ENCODE assay signal across 16 cellular contexts in genomic region chr7:461453-462172, GRCh38. TPM values are rescaled to one million over a fixed set of nuclear protein-coding genes. Genes with fewer than 3 reads are reported as not detected.
DNase-seq lines count a peak whose midpoint lies in the region; ATAC-seq and TF ChIP-seq lines count a peak whose summit lies in the region.
"Had no signal": no experiment of that assay in that cellular context is flagged by ENCODE, and none has a peak within 500 bp of the region (broad histone marks: within the 10 kb centered on the region; RNA-seq: fewer than 3 reads in every experiment).

No MANE protein-coding gene starts in this region.

- no peaks in the 10 kb centered on the region for H3K36me3 ChIP-seq in IMR-90 (ENCODE audit: control insufficient read depth, insufficient read depth, low read length)
- no peaks in the 10 kb centered on the region for H3K36me3 ChIP-seq in lower lobe of right lung
- H3K36me3 ChIP-seq in smooth muscle cell (ENCODE audit: low read depth), result no peaks in the 10 kb centered on the region
- H3K36me3 ChIP-seq: suprapubic skin had no signal

- H4K91ac ChIP-seq in IMR-90 (ENCODE audit: insufficient read depth, low read depth, low read length), result no peak overlapping the region

- no peak overlapping the region for H4K5ac ChIP-seq in IMR-90 (ENCODE audit: low read depth, low read length)

- H3K27ac ChIP-seq in IMR-90 (ENCODE audit: insufficient read depth, low read length) (no peak overlapping the region), lower lobe of right lung (no peak overlapping the region), smooth muscle cell (ENCODE audit: low read depth) (peak overlapping the region; percentile 76), foreskin keratinocyte (no peak overlapping the region)
- H3K27ac ChIP-seq: suprapubic skin had no signal

- no peak overlapping the region for H2BK5ac ChIP-seq in IMR-90 (ENCODE audit: low read depth, low read length, poor library complexity, severe bottlenecking)

- no peaks in the 10 kb centered on the region for H3K79me2 ChIP-seq in smooth muscle cell (ENCODE audit: low read depth)

- peaks cover 45% of the 10 kb centered on the region for H3K4me1 Mint-ChIP-seq in chondrocyte (ENCODE audit: low read depth)
- H3K4me1 Mint-ChIP-seq: B cell had no signal

- H4K8ac ChIP-seq in IMR-90 (ENCODE audit: low read depth in 2 of 2, low read length in 2 of 2), result no peak overlapping the region; a peak in 1 of 4 replicates

- no peak for DNase-seq in IMR-90
- DNase-seq in chondrocyte (ENCODE audit: low spot score), result peak; percentile 89
- peak; percentile 41 for DNase-seq in lower lobe of right lung
- no peak for DNase-seq in smooth muscle cell (lab: John Stamatoyannopoulos, UW; ENCODE audit: unreplicated experiment)
- no peak for DNase-seq in GM03348 (ENCODE audit: low spot score)
- DNase-seq in foreskin keratinocyte, result no peak
- no peak for DNase-seq in SHP77 (lab: John Stamatoyannopoulos, UW)
- no peak for DNase-seq in activated T-cell treated with anti-CD3 and anti-CD28 coated beads for 4 hours
- DNase-seq: activated CD4-positive, alpha-beta T cell treated with anti-CD3 and anti-CD28 coated beads, Interleukin-2, amount 50 U/mL, for 1 hour; activated T-cell treated with anti-CD3 and anti-CD28 coated beads, Interleukin-2, amount 50 U/mL, for 72 hours; DMS53; NCI-H1694; NCI-H446 treated with DMSO at 0.1 percent for 48 hours; stimulated activated CD4-positive, alpha-beta T cell treated with anti-CD3 and anti-CD28 coated beads, Interleukin-2, amount 100 ng/mL, for 24 hours had no signal

- no peaks in the 10 kb centered on the region; the same call in 1 of the 2 replicates for H3K9me3 ChIP-seq in IMR-90 (ENCODE audit: control insufficient read depth, insufficient read depth, low read length)
- no peaks in the 10 kb centered on the region for H3K9me3 ChIP-seq in lower lobe of right lung
- no peaks in the 10 kb centered on the region for H3K9me3 ChIP-seq in smooth muscle cell (replicated peaks; ENCODE audit: low read depth)
- H3K9me3 ChIP-seq: suprapubic skin had no signal

- no peak overlapping the region for H3K14ac ChIP-seq in IMR-90 (replicated peaks; ENCODE audit: low read depth, low read length)

- H3K36me3 Mint-ChIP-seq in chondrocyte (ENCODE audit: low read depth), result no peaks in the 10 kb centered on the region

- H3K23ac ChIP-seq in IMR-90 (ENCODE audit: low read depth, low read length), result no peak overlapping the region

- no peaks in the 10 kb centered on the region for H3K9me3 Mint-ChIP-seq in chondrocyte (ENCODE audit: low read depth)
- H3K9me3 Mint-ChIP-seq: activated T-cell treated with anti-CD3 and anti-CD28 coated beads, Interleukin-2, amount 50 U/mL, for 72 hours had no signal

- H2BK120ac ChIP-seq in IMR-90 (ENCODE audit: low read depth, low read length), result no peak overlapping the region

- TF ChIP-seq POLR2A in IMR-90 (IDR thresholded peaks at IDR 0.05; ENCODE audit: low read depth, low read length), result no peak

- no TSS peak for BruUV-seq in IMR-90 (replicated peaks; lab: Mats Ljungman, UMichigan)

- no peak overlapping the region for H3K56ac ChIP-seq in IMR-90 (ENCODE audit: extremely low read depth, insufficient read depth, low read length)

- peaks cover 16% of the 10 kb centered on the region for H3F3A ChIP-seq in smooth muscle cell (ENCODE audit: low read depth)

- H2BK15ac ChIP-seq in IMR-90 (ENCODE audit: low read depth, low read length), result no peak overlapping the region

- dilution Hi-C loops in IMR-90 (cut with HindIII; ENCODE audit: low sequenced_read_pairs, unreplicated experiment), result no loop called here

- H3K4ac ChIP-seq in IMR-90 (ENCODE audit: low read depth, low read length), result no peak overlapping the region

- H2AFZ ChIP-seq in IMR-90 (replicated peaks; ENCODE audit: low read length, poor library complexity), result peak overlapping the region; percentile 37
- H2AFZ ChIP-seq in smooth muscle cell (ENCODE audit: low read depth), result no peak overlapping the region

- in situ Hi-C loops in IMR-90 (cut with MboI; ENCODE audit: low sequenced_read_pairs), result no loop called here

- peak overlapping the region; percentile 37 for H2AK9ac ChIP-seq in IMR-90 (replicated peaks; ENCODE audit: low read depth, low read length, poor library complexity)

- POLR2A ChIA-PET in IMR-90 (lab: Charles Lee; ENCODE audit: unreplicated experiment), result no interaction called here

- no peaks in the 10 kb centered on the region for H3K9me1 ChIP-seq in IMR-90 (ENCODE audit: insufficient read depth, low read length)

- CTCF ChIA-PET in IMR-90 (lab: Yijun Ruan, JAX), result no interaction called here

- intact Hi-C loops in IMR-90 (cut with micrococcal nuclease) (no loop called here), lower lobe of right lung (cut with DNase I) (no loop called here)

- TF ChIP-seq RAD21 in IMR-90 (IDR thresholded peaks at IDR 0.05; ENCODE audit: low read length), result no peak

- no peak overlapping the region for H3K9ac ChIP-seq in IMR-90 (ENCODE audit: low read depth, low read length)
- no peak overlapping the region for H3K9ac ChIP-seq in smooth muscle cell (ENCODE audit: low read depth)

- H3K27ac Mint-ChIP-seq in chondrocyte (ENCODE audit: unreplicated experiment), result peak overlapping the region; percentile 94
- H3K27ac Mint-ChIP-seq: activated T-cell treated with anti-CD3 and anti-CD28 coated beads, Interleukin-2, amount 50 U/mL, for 72 hours; B cell had no signal

- TF ChIP-seq CTCF in IMR-90 (conservative IDR thresholded peaks at IDR 0.05; ENCODE audit: low read depth, low read length) (no peak), chondrocyte (IDR thresholded peaks at IDR 0.05) (no peak), lower lobe of right lung (IDR thresholded peaks at IDR 0.05) (no peak), smooth muscle cell (IDR thresholded peaks at IDR 0.05; ENCODE audit: borderline replicate concordance, insufficient read depth, poor library complexity, severe bottlenecking) (no peak), foreskin keratinocyte (conservative IDR thresholded peaks at IDR 0.05) (no peak)

- H2AK5ac ChIP-seq in IMR-90 (ENCODE audit: low read depth, low read length), result no peak overlapping the region

- ATAC-seq in IMR-90 (ENCODE audit: low read depth) (0 out of 2 replicates have a peak, but pooled peaks have one; percentile 7), lower lobe of right lung (no peak), foreskin keratinocyte (no peak)
- ATAC-seq: activated T-cell treated with anti-CD3 and anti-CD28 coated beads, Interleukin-2, amount 50 U/mL, for 72 hours had no signal

- H3K4me2 ChIP-seq in IMR-90 (ENCODE audit: low read depth, low read length) (no peak overlapping the region), smooth muscle cell (peak overlapping the region; percentile 70)

- no peak overlapping the region for H2BK20ac ChIP-seq in IMR-90 (ENCODE audit: low read depth, low read length)

- no peaks in the 10 kb centered on the region; the same call in 1 of the 2 replicates for H3K27me3 ChIP-seq in IMR-90 (ENCODE audit: control insufficient read depth, insufficient read depth, low read length)
- no peaks in the 10 kb centered on the region for H3K27me3 ChIP-seq in lower lobe of right lung (ENCODE audit: low read depth)
- H3K27me3 ChIP-seq in smooth muscle cell (ENCODE audit: low read depth), result no peaks in the 10 kb centered on the region
- peaks cover 25% of the 10 kb centered on the region for H3K27me3 ChIP-seq in foreskin keratinocyte

- H4K20me1 ChIP-seq in IMR-90 (ENCODE audit: insufficient read depth, low read length) (0 out of 2 replicates have a peak, but pooled peaks cover 6% of the 10 kb centered on the region), smooth muscle cell (ENCODE audit: low read depth) (no peaks in the 10 kb centered on the region)

- no peaks in the 10 kb centered on the region for H3K27me3 Mint-ChIP-seq in chondrocyte (ENCODE audit: low read depth)

- no peak overlapping the region for H3K4me3 ChIP-seq in IMR-90 (ENCODE audit: insufficient read depth, low read depth, low read length)
- H3K4me3 ChIP-seq in lower lobe of right lung, result no peak overlapping the region
- no peak overlapping the region for H3K4me3 ChIP-seq in smooth muscle cell
- H3K4me3 ChIP-seq: suprapubic skin had no signal

- H3K79me1 ChIP-seq in IMR-90 (ENCODE audit: low read depth in 1 of 2, low read length in 2 of 2), result no peaks in the 10 kb centered on the region

- H3K4me1 ChIP-seq in IMR-90 (ENCODE audit: control insufficient read depth, insufficient read depth, low read length), result peaks cover 19% of the 10 kb centered on the region
- H3K4me1 ChIP-seq in lower lobe of right lung, result peaks cover 17% of the 10 kb centered on the region
- H3K4me1 ChIP-seq in smooth muscle cell (ENCODE audit: low read depth), result peaks cover 14% of the 10 kb centered on the region
- H3K4me1 ChIP-seq in foreskin keratinocyte, result no peaks in the 10 kb centered on the region

- WGBS in IMR-90 (ENCODE audit: extremely low coverage in 2 of 2, insufficient read length in 1 of 2), 2 experiments, result 74% methylated on average over 16 of the region's 29 CpGs; no CpG with 5 or more reads in 1 of the 2 experiments
- WGBS in smooth muscle cell (ENCODE audit: low lambda C conversion rate), result 61% methylated on average over 29 of the region's 29 CpGs

- no peak overlapping the region for H3K4me3 Mint-ChIP-seq in chondrocyte (ENCODE audit: unreplicated experiment)
- H3K4me3 Mint-ChIP-seq: activated T-cell treated with anti-CD3 and anti-CD28 coated beads, Interleukin-2, amount 50 U/mL, for 72 hours; B cell had no signal

- no peak overlapping the region for H3K18ac ChIP-seq in IMR-90 (ENCODE audit: low read depth, low read length)

TF ChIP-seq in IMR-90, 13 proteins besides CTCF, POLR2A, EP300 and RAD21 (continues in another document):
- no peak for TF ChIP-seq NFE2L2 (IDR thresholded peaks at IDR 0.05; ENCODE audit: low read depth, low read length)
- no peak for TF ChIP-seq SMC3 (IDR thresholded peaks at IDR 0.05; ENCODE audit: low read depth, low read length)
- TF ChIP-seq CEBPB (IDR thresholded peaks at IDR 0.05; ENCODE audit: low read depth, low read length), result no peak
- TF ChIP-seq BHLHE40 (IDR thresholded peaks at IDR 0.05; ENCODE audit: low read depth, low read length), result no peak
- TF ChIP-seq RFX5 (IDR thresholded peaks at IDR 0.05; ENCODE audit: low read depth, low read length), result no peak

RNA-seq across cellular contexts. Expression of gene PDGFA, which starts 58.0 kb away (rescaled TPM):
- total RNA-seq in IMR-90 (2012; rRNA removed) (3.8 and 4.7 TPM in 2 replicates), chondrocyte (38.1 to 72.5 TPM (median 70.6 TPM) in 3 replicates), lower lobe of right lung (27.1 TPM), smooth muscle cell (68.1 and 97.2 TPM in 2 replicates), foreskin keratinocyte (41.4 and 42.0 TPM in 2 replicates)
- polyA plus RNA-seq in IMR-90 (2012; rRNA removed) (3.3 and 4.7 TPM in 2 replicates), smooth muscle cell (32.0 and 33.7 TPM in 2 replicates), foreskin keratinocyte (21.1 and 22.2 TPM in 2 replicates)
- polyA plus RNA-seq in IMR-90 (2012; cell fraction: cytosol; rRNA removed), result 2.9 and 3.2 TPM in 2 replicates
- polyA plus RNA-seq in IMR-90 (2012; cell fraction: nucleus; rRNA removed; ENCODE audit: low replicate concordance), result 9.1 and 10.4 TPM in 2 replicates

Comparison
In these comparisons a context has a peak if more than half of its experiments do, and no peak if none do; other contexts are left out.
1. DNase-seq: peak in chondrocyte (single experiment) and lower lobe of right lung (single experiment); none in IMR-90 (single experiment), smooth muscle cell (single experiment), GM03348 (single experiment), foreskin keratinocyte (0 of 2), SHP77 (0 of 2) and activated T-cell treated with anti-CD3 and anti-CD28 coated beads for 4 hours (single experiment).